ENCODE assay signal across 15 cellular contexts in genomic region chr6:3473773-3474172, GRCh38.
"Had no signal": no experiment of that assay in that cellular context is flagged by ENCODE, and none has a peak within 500 bp of the region (broad histone marks: within the 10 kb centered on the region; RNA-seq: fewer than 3 reads in every experiment).

No MANE protein-coding gene starts in this region.

- H3K36me3 Mint-ChIP-seq: activated naive CD4-positive, alpha-beta T cell treated with anti-CD3 and anti-CD28 coated beads, Interleukin-2, amount 10 ng/mL, durations not matched to agents 7 days and 5 days; immature natural killer cell; naive thymus-derived CD8-positive, alpha-beta T cell; stimulated activated memory B cell treated with anti-CD40 and anti-IgM and Interleukin-4, amounts not matched to agents 10 μg/mL and 1 μg/mL and 100 μg/mL, for 72 hours; WTC11 had no signal

- H3K27ac ChIP-seq: colonic mucosa, epithelial cell of prostate, prostate gland, right lobe of liver, spleen, transverse colon had no signal

- H3K4me1 Mint-ChIP-seq: activated naive CD4-positive, alpha-beta T cell treated with anti-CD3 and anti-CD28 coated beads, Interleukin-2, amount 10 ng/mL, durations not matched to agents 7 days and 5 days; immature natural killer cell; stimulated activated memory B cell treated with anti-CD40 and anti-IgM and Interleukin-4, amounts not matched to agents 10 μg/mL and 1 μg/mL and 100 μg/mL, for 72 hours had no signal

- ATAC-seq: naive thymus-derived CD8-positive, alpha-beta T cell; stimulated activated memory B cell treated with anti-CD40 and anti-IgM and Interleukin-4, amounts not matched to agents 10 μg/mL and 1 μg/mL and 100 μg/mL, for 72 hours; WTC11 had no signal

- H3K36me3 ChIP-seq: colonic mucosa, prostate gland, right lobe of liver, spleen, transverse colon had no signal

- H3K9me3 ChIP-seq: colonic mucosa, mucosa of descending colon, prostate gland, right lobe of liver, spleen, transverse colon had no signal

- H3K27ac Mint-ChIP-seq: activated CD4-positive, alpha-beta T cell treated with anti-CD3 and anti-CD28 coated beads, Interleukin-2, amount 10 ng/mL, durations not matched to agents 24 days and 14 days; activated naive CD4-positive, alpha-beta T cell treated with anti-CD3 and anti-CD28 coated beads, Interleukin-2, amount 10 ng/mL, durations not matched to agents 7 days and 5 days; immature natural killer cell; naive thymus-derived CD8-positive, alpha-beta T cell; stimulated activated memory B cell treated with anti-CD40 and anti-IgM and Interleukin-4, amounts not matched to agents 10 μg/mL and 1 μg/mL and 100 μg/mL, for 72 hours; T-helper 1 cell treated with Interleukin-12 subunit alpha and Interleukin-12 subunit beta and Interleukin-4 antibody, amounts not matched to agents 30 μg/mL and 1 μg/mL, for 36 hours; WTC11 had no signal

- H3K9me3 Mint-ChIP-seq: activated CD4-positive, alpha-beta T cell treated with anti-CD3 and anti-CD28 coated beads, Interleukin-2, amount 10 ng/mL, durations not matched to agents 24 days and 14 days; activated naive CD4-positive, alpha-beta T cell treated with anti-CD3 and anti-CD28 coated beads, Interleukin-2, amount 10 ng/mL, durations not matched to agents 7 days and 5 days; immature natural killer cell; naive thymus-derived CD8-positive, alpha-beta T cell; stimulated activated memory B cell treated with anti-CD40 and anti-IgM and Interleukin-4, amounts not matched to agents 10 μg/mL and 1 μg/mL and 100 μg/mL, for 72 hours; T-helper 1 cell treated with Interleukin-12 subunit alpha and Interleukin-12 subunit beta and Interleukin-4 antibody, amounts not matched to agents 30 μg/mL and 1 μg/mL, for 36 hours; WTC11 had no signal

- H3K4me1 ChIP-seq: colonic mucosa, prostate gland, right lobe of liver, spleen, transverse colon had no signal

- H3K4me3 ChIP-seq: colonic mucosa, mucosa of descending colon, prostate gland, right lobe of liver, spleen, transverse colon had no signal

- H3K27me3 ChIP-seq: colonic mucosa, right lobe of liver, transverse colon had no signal

- DNase-seq: activated CD4-positive, alpha-beta T cell treated with anti-CD3 and anti-CD28 coated beads, Interleukin-2, amount 10 ng/mL, durations not matched to agents 24 days and 14 days; activated naive CD4-positive, alpha-beta T cell treated with anti-CD3 and anti-CD28 coated beads, Interleukin-2, amount 10 ng/mL, durations not matched to agents 7 days and 5 days; colonic mucosa; effector CD8-positive, alpha-beta T cell; immature natural killer cell; naive thymus-derived CD8-positive, alpha-beta T cell; right lobe of liver; spleen; transverse colon had no signal

- H3K4me3 Mint-ChIP-seq: activated CD4-positive, alpha-beta T cell treated with anti-CD3 and anti-CD28 coated beads, Interleukin-2, amount 10 ng/mL, durations not matched to agents 24 days and 14 days; activated naive CD4-positive, alpha-beta T cell treated with anti-CD3 and anti-CD28 coated beads, Interleukin-2, amount 10 ng/mL, durations not matched to agents 7 days and 5 days; immature natural killer cell; naive thymus-derived CD8-positive, alpha-beta T cell; stimulated activated memory B cell treated with anti-CD40 and anti-IgM and Interleukin-4, amounts not matched to agents 10 μg/mL and 1 μg/mL and 100 μg/mL, for 72 hours; T-helper 1 cell treated with Interleukin-12 subunit alpha and Interleukin-12 subunit beta and Interleukin-4 antibody, amounts not matched to agents 30 μg/mL and 1 μg/mL, for 36 hours; WTC11 had no signal

- H3K27me3 Mint-ChIP-seq: activated CD4-positive, alpha-beta T cell treated with anti-CD3 and anti-CD28 coated beads, Interleukin-2, amount 10 ng/mL, durations not matched to agents 24 days and 14 days had no signal
